ENCODE assay signal across 8 cellular contexts in genomic region chr10:60480865-60481563, GRCh38.
DNase-seq lines count a peak whose midpoint lies in the region; TF ChIP-seq lines count a peak whose summit lies in the region.

No MANE protein-coding gene starts in this region.

- 82% methylated on average over 7 of the region's 8 CpGs for WGBS in mesenchymal stem cell

- no peak overlapping the region for H2BK12ac ChIP-seq in mesenchymal stem cell (ENCODE audit: low read length in 2 of 2)

- no peak for TF ChIP-seq CTCF in GM13977 (IDR thresholded peaks at IDR 0.05; ENCODE audit: extremely low read depth, insufficient read depth, missing control alignments)

- H3K14ac ChIP-seq in mesenchymal stem cell (ENCODE audit: low read length in 2 of 2), result no peak overlapping the region

- H3K4me1 Mint-ChIP-seq in activated T-helper 1 cell treated with anti-CD3 and anti-CD28 coated beads, Interleukin-12 subunit alpha, Interleukin-12 subunit beta, Interleukin-2, Interleukin-4 antibody, amounts not matched to agents 30 ng/mL and 10 ng/mL and 1 ng/mL, durations not matched to agents 14 hours and 24 hours and 36 hours (ENCODE audit: low read depth), result peaks cover 14% of the 10 kb centered on the region

- no peak overlapping the region for H3K27ac Mint-ChIP-seq in activated T-helper 1 cell treated with anti-CD3 and anti-CD28 coated beads, Interleukin-12 subunit alpha, Interleukin-12 subunit beta, Interleukin-2, Interleukin-4 antibody, amounts not matched to agents 30 ng/mL and 10 ng/mL and 1 ng/mL, durations not matched to agents 14 hours and 24 hours and 36 hours

- no peak overlapping the region for H4K8ac ChIP-seq in mesenchymal stem cell (ENCODE audit: low read length)

- H3K18ac ChIP-seq in mesenchymal stem cell (ENCODE audit: low read depth in 1 of 2, low read length in 2 of 2), result no peak overlapping the region

- H3K36me3 ChIP-seq in ACC112 (ENCODE audit: insufficient read depth, low read length) (no peaks in the 10 kb centered on the region), mesenchymal stem cell (ENCODE audit: control insufficient read depth in 1 of 2, insufficient read depth in 2 of 2, low read depth in 1 of 2, low read length in 2 of 2) (no peaks in the 10 kb centered on the region)

- H3K9me3 Mint-ChIP-seq in activated T-helper 1 cell treated with anti-CD3 and anti-CD28 coated beads, Interleukin-12 subunit alpha, Interleukin-12 subunit beta, Interleukin-2, Interleukin-4 antibody, amounts not matched to agents 30 ng/mL and 10 ng/mL and 1 ng/mL, durations not matched to agents 14 hours and 24 hours and 36 hours, result no peaks in the 10 kb centered on the region

- peak; percentile 83 for DNase-seq in M059J (ENCODE audit: low read depth)
- DNase-seq in dermis microvascular lymphatic vessel endothelial cell (ENCODE audit: low read depth in 2 of 2), result peak; percentile 3 to 9
- DNase-seq in mesenchymal stem cell, result peak; percentile 34
- no peak for DNase-seq in activated T-helper 1 cell treated with anti-CD3 and anti-CD28 coated beads, Interleukin-12 subunit alpha, Interleukin-12 subunit beta, Interleukin-2, Interleukin-4 antibody, amounts not matched to agents 30 ng/mL and 10 ng/mL and 1 ng/mL, durations not matched to agents 14 hours and 24 hours and 36 hours (ENCODE audit: low spot score)
- no peak for DNase-seq in NCI-H1417 treated with DMSO at 0.1 percent for 48 hours (lab: John Stamatoyannopoulos, UW)
- no peak for DNase-seq in GM13977 (ENCODE audit: low spot score)
- DNase-seq in DMS114 treated with DMSO at 0.1 percent for 48 hours (lab: John Stamatoyannopoulos, UW; ENCODE audit: unreplicated experiment), result no peak

- H3K4me2 ChIP-seq in mesenchymal stem cell (ENCODE audit: low read length, poor library complexity, severe bottlenecking), result no peak overlapping the region

- H2BK15ac ChIP-seq in mesenchymal stem cell (ENCODE audit: low read depth, poor library complexity, severe bottlenecking), result no peak overlapping the region

- no peak overlapping the region for H3K4ac ChIP-seq in mesenchymal stem cell (ENCODE audit: low read depth in 1 of 2, low read length in 2 of 2)

- no peak overlapping the region for H2BK5ac ChIP-seq in mesenchymal stem cell (ENCODE audit: low read depth, low read length, poor library complexity, severe bottlenecking)

- no peak overlapping the region for H2BK120ac ChIP-seq in mesenchymal stem cell (ENCODE audit: low read depth, low read length)

- H3K4me3 Mint-ChIP-seq in activated T-helper 1 cell treated with anti-CD3 and anti-CD28 coated beads, Interleukin-12 subunit alpha, Interleukin-12 subunit beta, Interleukin-2, Interleukin-4 antibody, amounts not matched to agents 30 ng/mL and 10 ng/mL and 1 ng/mL, durations not matched to agents 14 hours and 24 hours and 36 hours, result no peak overlapping the region

- no peak overlapping the region for H3K23ac ChIP-seq in mesenchymal stem cell (ENCODE audit: low read length in 2 of 2)

- H3K36me3 Mint-ChIP-seq in activated T-helper 1 cell treated with anti-CD3 and anti-CD28 coated beads, Interleukin-12 subunit alpha, Interleukin-12 subunit beta, Interleukin-2, Interleukin-4 antibody, amounts not matched to agents 30 ng/mL and 10 ng/mL and 1 ng/mL, durations not matched to agents 14 hours and 24 hours and 36 hours (ENCODE audit: low read depth), result peaks cover 5% of the 10 kb centered on the region

- in situ Hi-C loops in GM13977 (cut with MboI; ENCODE audit: low pct_unique_long_range_greater_than_20kb, low sequenced_read_pairs, unreplicated experiment), result no loop called here

- H3K4me3 ChIP-seq in ACC112 (ENCODE audit: low read depth, low read length) (peak overlapping the region; percentile 21; the same call in 1 of the 2 replicates), mesenchymal stem cell (ENCODE audit: insufficient read depth in 1 of 2, low read depth in 1 of 2, low read length in 2 of 2) (no peak overlapping the region)

- no peaks in the 10 kb centered on the region for H3K27me3 Mint-ChIP-seq in activated T-helper 1 cell treated with anti-CD3 and anti-CD28 coated beads, Interleukin-12 subunit alpha, Interleukin-12 subunit beta, Interleukin-2, Interleukin-4 antibody, amounts not matched to agents 30 ng/mL and 10 ng/mL and 1 ng/mL, durations not matched to agents 14 hours and 24 hours and 36 hours (ENCODE audit: insufficient read depth)

- intact Hi-C loops in activated T-helper 1 cell treated with anti-CD3 and anti-CD28 coated beads, Interleukin-12 subunit alpha, Interleukin-12 subunit beta, Interleukin-2, Interleukin-4 antibody, amounts not matched to agents 30 ng/mL and 10 ng/mL and 1 ng/mL, durations not matched to agents 14 hours and 24 hours and 36 hours (cut with micrococcal nuclease), result no loop called here

- H2AFZ ChIP-seq in ACC112 (ENCODE audit: low read length, unreplicated experiment), result peak overlapping the region; percentile 99
- H2AFZ ChIP-seq in mesenchymal stem cell (ENCODE audit: low read depth, low read length), result no peak overlapping the region

- H2AK5ac ChIP-seq in mesenchymal stem cell (ENCODE audit: low read length, severe bottlenecking), result no peak overlapping the region

- H3K9me3 ChIP-seq in mesenchymal stem cell (ENCODE audit: control insufficient read depth, low read length), result no peaks in the 10 kb centered on the region

- no peak overlapping the region for H4K91ac ChIP-seq in mesenchymal stem cell (ENCODE audit: low read length)

- H3K27ac ChIP-seq in ACC112 (ENCODE audit: low read depth, low read length) (peak overlapping the region; percentile 73), mesenchymal stem cell (ENCODE audit: low read length, poor library complexity, severe bottlenecking) (peak overlapping the region; percentile 82)

- peaks cover 5% of the 10 kb centered on the region for H3K79me1 ChIP-seq in mesenchymal stem cell (replicated peaks; ENCODE audit: low read length, poor library complexity, severe bottlenecking)

- H3K4me1 ChIP-seq in ACC112 (ENCODE audit: control insufficient read depth, insufficient read depth, low read length, unreplicated experiment) (peaks cover 33% of the 10 kb centered on the region), mesenchymal stem cell (ENCODE audit: control insufficient read depth, insufficient read depth, low read depth, low read length) (no peaks in the 10 kb centered on the region)

- no peaks in the 10 kb centered on the region for H3K79me2 ChIP-seq in ACC112 (ENCODE audit: control insufficient read depth, insufficient read depth, low read length, unreplicated experiment)

- H3K9ac ChIP-seq in mesenchymal stem cell (ENCODE audit: low read length), result no peak overlapping the region

- H3K27me3 ChIP-seq in ACC112 (ENCODE audit: insufficient read depth, low read length) (no peaks in the 10 kb centered on the region), mesenchymal stem cell (ENCODE audit: control insufficient read depth in 1 of 2, insufficient read depth in 1 of 2, low read length in 2 of 2) (no peaks in the 10 kb centered on the region)

Comparison
In these comparisons a context has a peak if more than half of its experiments do, and no peak if none do; other contexts are left out.
1. DNase-seq: peak in M059J (single experiment), dermis microvascular lymphatic vessel endothelial cell (2 of 2) and mesenchymal stem cell (single experiment); none in activated T-helper 1 cell treated with anti-CD3 and anti-CD28 coated beads, Interleukin-12 subunit alpha, Interleukin-12 subunit beta, Interleukin-2, Interleukin-4 antibody, amounts not matched to agents 30 ng/mL and 10 ng/mL and 1 ng/mL, durations not matched to agents 14 hours and 24 hours and 36 hours (single experiment), NCI-H1417 treated with DMSO at 0.1 percent for 48 hours (single experiment), GM13977 (single experiment) and DMS114 treated with DMSO at 0.1 percent for 48 hours (single experiment).